In genomic region chr7:74501298-74501697, GRCh38 we compare ENCODE assay signal across 11 cellular contexts. TPM values are rescaled to one million over a fixed set of nuclear protein-coding genes. Genes with fewer than 3 reads are reported as not detected.
DNase-seq lines count a peak whose midpoint lies in the region; ATAC-seq, FAIRE-seq and TF ChIP-seq lines count a peak whose summit lies in the region.
"Had no signal": no experiment of that assay in that cellular context is flagged by ENCODE, and none has a peak within 500 bp of the region (broad histone marks: within the 10 kb centered on the region; RNA-seq: fewer than 3 reads in every experiment).

No MANE protein-coding gene starts in this region.

- intact Hi-C loops in right lobe of liver (cut with DNase I), result no loop called here
- intact Hi-C loops in thyroid gland (cut with DNase I), result no loop called here

- TF ChIP-seq CTCF in H1 (IDR thresholded peaks at IDR 0.05; ENCODE audit: control extremely low read depth in 1 of 3, insufficient read depth in 1 of 3, low read depth in 1 of 3, low read length in 3 of 3) (no peak), right lobe of liver (IDR thresholded peaks at IDR 0.05) (no peak), thyroid gland (IDR thresholded peaks at IDR 0.05) (no peak), tibial nerve (IDR thresholded peaks at IDR 0.05) (no peak)

- H3K79me1 ChIP-seq in H1 (ENCODE audit: low read depth, low read length), result peaks cover 7% of the 10 kb centered on the region

- peaks cover 0 to 5% (median 0%) of the 10 kb centered on the region in 4 experiments; a peak in 2 of 7 replicates for H3K4me1 ChIP-seq in H1 (replicated peaks in 1 of 4; ENCODE audit: control insufficient read depth in 3 of 4, insufficient read depth in 4 of 4, low read length in 3 of 4)
- H3K4me1 ChIP-seq in right lobe of liver, result peaks cover 0 to 23% (median 9%) of the 10 kb centered on the region in 4 donors
- H3K4me1 ChIP-seq in thyroid gland, result peaks cover 24 to 41% of the 10 kb centered on the region in 2 donors
- H3K4me1 ChIP-seq in tibial nerve, result peaks cover 0 to 8% (median 0%) of the 10 kb centered on the region in 4 donors

- H4K20me1 ChIP-seq in H1 (replicated peaks in 1 of 2; ENCODE audit: control insufficient read depth in 1 of 2, insufficient read depth in 2 of 2, low read length in 2 of 2), result peaks cover 0 to 18% of the 10 kb centered on the region in 2 experiments

- H3K18ac ChIP-seq in H1 (ENCODE audit: extremely low read depth, low read length), result no peak overlapping the region

- H3K27me3 ChIP-seq in H1 (replicated peaks in 1 of 4; ENCODE audit: control insufficient read depth in 3 of 4, extremely low read depth in 1 of 4, insufficient read depth in 3 of 4, low read length in 3 of 4) (no peaks in the 10 kb centered on the region; a peak in 1 of 7 replicates), right lobe of liver (no peaks in the 10 kb centered on the region), thyroid gland (no peaks in the 10 kb centered on the region), tibial nerve (no peaks in the 10 kb centered on the region)

- H3K36me3 ChIP-seq in H1 (ENCODE audit: control insufficient read depth in 2 of 4, insufficient read depth in 4 of 4, low read length in 3 of 4) (no peaks in the 10 kb centered on the region), right lobe of liver (no peaks in the 10 kb centered on the region), thyroid gland (no peaks in the 10 kb centered on the region), tibial nerve (peaks cover 0 to 9% (median 0%) of the 10 kb centered on the region in 3 donors)

- H3K23ac ChIP-seq in H1 (ENCODE audit: insufficient read length), result no peak overlapping the region

- H4K8ac ChIP-seq in H1 (ENCODE audit: extremely low read depth, insufficient read depth, low read length), result 0 out of 2 replicates have a peak overlapping the region, but pooled peaks have one; percentile 37

- H2BK5ac ChIP-seq in H1 (ENCODE audit: low read depth, low read length), result no peak overlapping the region

- no peak overlapping the region for H3K4me2 ChIP-seq in H1 (ENCODE audit: insufficient read depth in 1 of 2, low read depth in 2 of 2, low read length in 2 of 2)

- H2BK120ac ChIP-seq in H1 (replicated peaks; ENCODE audit: low read depth, low read length), result no peak overlapping the region

- H3K79me2 ChIP-seq in H1 (ENCODE audit: control insufficient read depth in 1 of 2, insufficient read depth in 2 of 2, low read length in 2 of 2), result peaks cover 0 to 35% of the 10 kb centered on the region in 2 experiments; a peak in 2 of 4 replicates

- H2BK15ac ChIP-seq in H1 (ENCODE audit: low read length), result no peak overlapping the region

- TF ChIP-seq EP300 in H1 (IDR thresholded peaks at IDR 0.05; ENCODE audit: borderline replicate concordance in 1 of 2, low read depth in 2 of 2, low read length in 2 of 2), result no peak
- no peak for TF ChIP-seq EP300 in tibial nerve (IDR thresholded peaks at IDR 0.05)

- no peak overlapping the region for H3K14ac ChIP-seq in H1 (ENCODE audit: insufficient read length)

- no peak overlapping the region for H2AK5ac ChIP-seq in H1 (ENCODE audit: low read depth, low read length)

- H3K56ac ChIP-seq in H1 (replicated peaks; ENCODE audit: insufficient read length, low read depth, low read length), result no peak overlapping the region

- H3K9ac ChIP-seq in H1 (replicated peaks in 1 of 4; ENCODE audit: extremely low read depth in 1 of 4, low read depth in 3 of 4, low read length in 3 of 4), result no peak overlapping the region

- no peak overlapping the region; the same call in 1 of the 2 replicates for H3K27ac ChIP-seq in H1 (ENCODE audit: low read depth, low read length)
- H3K27ac ChIP-seq in right lobe of liver, result peak overlapping the region in 2 of 3 donors; percentile 70 to 88
- H3K27ac ChIP-seq in thyroid gland, result peak overlapping the region; percentile 84 to 94 (median 86)
- H3K27ac ChIP-seq in tibial nerve, result peak overlapping the region in 1 of 4 donors; percentile 52

- no peak overlapping the region for H3K4me3 ChIP-seq in H1 (ENCODE audit: extremely low read depth in 1 of 4, insufficient read depth in 2 of 4, low read depth in 3 of 4, low read length in 4 of 4)
- peak overlapping the region in 2 of 3 donors; percentile 23 to 37 for H3K4me3 ChIP-seq in right lobe of liver
- H3K4me3 ChIP-seq in thyroid gland (replicated peaks in 1 of 3), result no peak overlapping the region
- H3K4me3 ChIP-seq in tibial nerve, result no peak overlapping the region

- no peak overlapping the region for H4K91ac ChIP-seq in H1 (replicated peaks; ENCODE audit: insufficient read length, low read length)

- CTCF ChIA-PET in H1 (lab: Charles Lee; ENCODE audit: partially characterized antibody), result interaction anchor here (0.6 to 2.4 kb wide), 11 partner anchors 10 to 295 kb away, joined by 3 to 7 read pairs (median 4); no protein-coding TSS in a partner anchor

- POLR2A ChIA-PET in H1 (lab: Charles Lee; ENCODE audit: partially characterized antibody), result interaction anchor here (1.3 to 2.0 kb wide), 7 partner anchors 9 to 156 kb away, joined by 4 to 12 read pairs (median 5); partner anchors contain the start of gene GTF2I

- peak; percentile 72 to 80 (median 76) for ATAC-seq in right lobe of liver
- ATAC-seq: activated CD4-positive, alpha-beta T cell treated with anti-CD3 and anti-CD28 coated beads for 36 hours had no signal

- FAIRE-seq in H1 (lab: Jason Lieb, UNC) (no peak), GM19239 (lab: Jason Lieb, UNC) (no peak)
- FAIRE-seq: keratinocyte had no signal

- no peak overlapping the region for H4K5ac ChIP-seq in H1 (ENCODE audit: insufficient read length, low read depth, low read length)

- H3K4ac ChIP-seq in H1 (replicated peaks; ENCODE audit: insufficient read length, low read depth, low read length), result no peak overlapping the region

- DNase-seq in NCI-H2029 (lab: John Stamatoyannopoulos, UW), result peak; percentile 50
- DNase-seq in H1 (ENCODE audit: low read depth in 1 of 2, low spot score in 2 of 2), result no peak
- peak; percentile 71 to 91 (median 87) for DNase-seq in right lobe of liver
- DNase-seq in thyroid gland, result peak; percentile 92 to 93
- DNase-seq in superior temporal gyrus (ENCODE audit: extremely low spot score), result no peak
- no peak for DNase-seq in tibial nerve (ENCODE audit: low spot score in 2 of 2)
- no peak for DNase-seq in GM19239 (ENCODE audit: insufficient read length, low spot score)
- DNase-seq: activated CD4-positive, alpha-beta T cell treated with anti-CD3 and anti-CD28 coated beads for 36 hours; CD8-positive, alpha-beta memory T cell; stimulated activated naive CD4-positive, alpha-beta T cell had no signal

- no peak for TF ChIP-seq RAD21 in H1 (IDR thresholded peaks at IDR 0.05 in 1 of 2, conservative IDR thresholded peaks at IDR 0.05 in 1 of 2; ENCODE audit: low read depth in 2 of 2, low read length in 2 of 2)

- WGBS in H1 (ENCODE audit: extremely low coverage in 1 of 2, insufficient coverage in 1 of 2, insufficient read length in 1 of 2, insufficient replicate concordance in 2 of 2, low coverage in 1 of 2, low lambda C conversion rate in 2 of 2, missing lambda C conversion rate in 1 of 2), 2 experiments, result 91% methylated on average over 10 of the region's 10 CpGs; no CpG with 5 or more reads in 1 of the 2 experiments
- WGBS in right lobe of liver (ENCODE audit: insufficient coverage, low coverage, low lambda C conversion rate, missing lambda C conversion rate), result 23% methylated on average over 5 of the region's 10 CpGs
- 40 to 44% methylated on average over 10 of the region's 10 CpGs for WGBS in thyroid gland, 2 donors
- 46 to 63% methylated on average over 10 of the region's 10 CpGs for WGBS in tibial nerve, 2 donors

- H2BK20ac ChIP-seq in H1 (ENCODE audit: low read length), result no peak overlapping the region

- H2BK12ac ChIP-seq in H1 (ENCODE audit: low read depth, low read length), result no peak overlapping the region

- TF ChIP-seq POLR2A in H1 (IDR thresholded peaks at IDR 0.05; ENCODE audit: control extremely low read depth in 1 of 2, low read depth in 2 of 2, low read length in 2 of 2) (no peak), right lobe of liver (IDR thresholded peaks at IDR 0.05) (no peak), thyroid gland (IDR thresholded peaks at IDR 0.05) (peak in 1 of 2 donors; percentile 55), tibial nerve (IDR thresholded peaks at IDR 0.05) (no peak)

- H2AFZ ChIP-seq in H1 (ENCODE audit: low read length), result no peak overlapping the region

- H3K9me3 ChIP-seq in H1 (ENCODE audit: insufficient read depth in 2 of 2, low read depth in 1 of 2, low read length in 1 of 2) (no peaks in the 10 kb centered on the region), right lobe of liver (no peaks in the 10 kb centered on the region), thyroid gland (no peaks in the 10 kb centered on the region), tibial nerve (no peaks in the 10 kb centered on the region)

- peaks cover 3% of the 10 kb centered on the region; the same call in 1 of the 2 replicates for H3K23me2 ChIP-seq in H1 (ENCODE audit: low read depth, low read length)

TF ChIP-seq in H1, 55 proteins besides CTCF, POLR2A, EP300 and RAD21 (continues in another document):
- TF ChIP-seq CREB1 (IDR thresholded peaks at IDR 0.05) (no peak), ATF2 (IDR thresholded peaks at IDR 0.05; ENCODE audit: low read length) (no peak), CBX5 (IDR thresholded peaks at IDR 0.05; ENCODE audit: low read depth, low read length) (no peak), HDAC6 (IDR thresholded peaks at IDR 0.05; ENCODE audit: low read depth, low read length) (no peak), EZH2 (IDR thresholded peaks at IDR 0.05; ENCODE audit: low read depth, low read length, severe bottlenecking) (no peak)

RNA-seq across cellular contexts. Expression of gene GTF2IRD1, which starts 47.6 kb away (rescaled TPM):
- 45.4 and 46.5 TPM in 2 replicates for total RNA-seq in H1 (2021; fragmentation: NEBNext Ultra II Directional; extraction: Animal tissue kit (Norgen Biotek cat#: 25700))
- 27.4 and 34.9 TPM in 2 replicates for polyA plus RNA-seq in H1 (2011; rRNA removed)
- polyA plus RNA-seq in H1 (2011; cell fraction: cytosol; rRNA removed), result 25.8 TPM
- 57.6 TPM for polyA plus RNA-seq in H1 (2011; cell fraction: nucleus; rRNA removed)
- polyA plus RNA-seq in H1 (2012, experiment 1 of 2), result 40.0 to 48.4 TPM (median 43.5 TPM) in 4 replicates
- polyA plus RNA-seq in H1 (2012, experiment 2 of 2), result 25.8 TPM
- polyA plus RNA-seq in H1 (2013, experiment 1 of 2), result 40.2 TPM
- polyA plus RNA-seq in H1 (2013, experiment 2 of 2), result 35.9 TPM
- polyA minus RNA-seq in H1 (2011; rRNA and poly(A)+ RNA removed), result 23.6 and 31.2 TPM in 2 replicates
- 26.9 TPM for polyA minus RNA-seq in H1 (2011; cell fraction: cytosol; rRNA and poly(A)+ RNA removed)
- 27.7 TPM for polyA minus RNA-seq in H1 (2011; cell fraction: nucleus; rRNA and poly(A)+ RNA removed)
- 1 to 10 TPM; 1.9 to 9.8 (median 6.5) TPM for total RNA-seq in right lobe of liver
- 10 to 100 TPM; 28.1 to 41.1 (median 31.0) TPM for total RNA-seq in thyroid gland
- total RNA-seq in tibial nerve, result 10 to 100 TPM; 14.6 to 35.7 (median 17.1) TPM
- polyA plus RNA-seq: CD8-positive, alpha-beta memory T cell had no signal

Comparison
In these comparisons a context has a peak if more than half of its experiments do, and no peak if none do; other contexts are left out.
1. DNase-seq: peak in NCI-H2029 (single experiment), right lobe of liver (3 of 3) and thyroid gland (2 of 2); none in H1 (0 of 2), superior temporal gyrus (single experiment), tibial nerve (0 of 2) and GM19239 (single experiment).
2. H3K4me3 ChIP-seq: peak in right lobe of liver (2 of 3); none in H1 (0 of 4), thyroid gland (0 of 3) and tibial nerve (0 of 4).